Comparison of ENCODE assay signal across 28 cellular contexts in genomic region chr1:199913313-199913712, GRCh38.
"Had no signal": no experiment of that assay in that cellular context is flagged by ENCODE, and none has a peak within 500 bp of the region (broad histone marks: within the 10 kb centered on the region; RNA-seq: fewer than 3 reads in every experiment).

No MANE protein-coding gene starts in this region.

- ATAC-seq: activated CD4-positive, alpha-beta T cell treated with anti-CD3 and anti-CD28 coated beads for 36 hours; activated CD8-positive, alpha-beta memory T cell treated with anti-CD3 and anti-CD28 coated beads, Interleukin-2, amount 10 ng/mL, durations not matched to agents 7 days and 5 days; activated CD8-positive, alpha-beta T cell treated with anti-CD3 and anti-CD28 coated beads, Interleukin-2, amount 10 ng/mL, durations not matched to agents 7 days and 5 days; activated naive CD8-positive, alpha-beta T cell treated with anti-CD3 and anti-CD28 coated beads, Interleukin-2, amount 50 U/mL, for 24 hours; body of pancreas; effector memory CD8-positive, alpha-beta T cell; foreskin keratinocyte; gastrocnemius medialis had no signal

- H3K9me3 ChIP-seq: adrenal gland, body of pancreas, esophagus muscularis mucosa, gastrocnemius medialis had no signal

- H3K27ac ChIP-seq: adrenal gland, body of pancreas, esophagus muscularis mucosa, foreskin keratinocyte, gastrocnemius medialis had no signal

- H3K27me3 ChIP-seq: adrenal gland, body of pancreas, esophagus muscularis mucosa, foreskin keratinocyte, gastrocnemius medialis had no signal

- H3K36me3 ChIP-seq: adrenal gland, esophagus muscularis mucosa, gastrocnemius medialis had no signal

- H3K4me3 ChIP-seq: adrenal gland, body of pancreas, esophagus muscularis mucosa, gastrocnemius medialis had no signal

- DNase-seq: activated CD4-positive, alpha-beta memory T cell treated with anti-CD3 and anti-CD28 coated beads for 36 hours; activated CD4-positive, alpha-beta T cell treated with anti-CD3 and anti-CD28 coated beads for 36 hours; activated CD4-positive, alpha-beta T cell treated with anti-CD3 and anti-CD28 coated beads, Interleukin-2, amount 10 ng/mL, durations not matched to agents 24 days and 14 days; activated CD4-positive, CD25-positive, alpha-beta regulatory T cell; activated CD4-positive, CD25-positive, alpha-beta regulatory T cell treated with anti-CD3 and anti-CD28 coated beads, Interleukin-2, amount 50 U/mL, for 72 hours; activated CD8-positive, alpha-beta memory T cell treated with anti-CD3 and anti-CD28 coated beads, Interleukin-2, amount 10 ng/mL, durations not matched to agents 7 days and 5 days; activated CD8-positive, alpha-beta memory T cell treated with anti-CD3 and anti-CD28 coated beads, Interleukin-2, amount 50 U/mL, for 4 hours; activated CD8-positive, alpha-beta T cell treated with anti-CD3 and anti-CD28 coated beads, Interleukin-2, amount 10 ng/mL, durations not matched to agents 7 days and 5 days; activated effector memory CD4-positive, alpha-beta T cell treated with anti-CD3 and anti-CD28 coated beads, Interleukin-2, amount 50 U/mL, for 16 hours; activated naive CD4-positive, alpha-beta T cell treated with anti-CD3 and anti-CD28 coated beads for 36 hours; activated naive CD8-positive, alpha-beta T cell treated with anti-CD3 and anti-CD28 coated beads for 36 hours; activated naive CD8-positive, alpha-beta T cell treated with anti-CD3 and anti-CD28 coated beads, Interleukin-2, amount 50 U/mL, for 24 hours; activated T-cell treated with anti-CD3 and anti-CD28 coated beads, Interleukin-2, amount 50 U/mL, for 1 hour; activated T-cell treated with anti-CD3 and anti-CD28 coated beads, Interleukin-2, amount 50 U/mL, for 48 hours; adrenal gland; amygdala; aorta; body of pancreas; caudate nucleus; cortex of kidney; dermis blood vessel endothelial cell; effector CD4-positive, alpha-beta T cell; effector memory CD8-positive, alpha-beta T cell; erythroblast; foreskin keratinocyte; gastrocnemius medialis; T1000 had no signal

- H3K4me1 ChIP-seq: adrenal gland, body of pancreas, esophagus muscularis mucosa, gastrocnemius medialis had no signal
